In the genomic region with DNA sequence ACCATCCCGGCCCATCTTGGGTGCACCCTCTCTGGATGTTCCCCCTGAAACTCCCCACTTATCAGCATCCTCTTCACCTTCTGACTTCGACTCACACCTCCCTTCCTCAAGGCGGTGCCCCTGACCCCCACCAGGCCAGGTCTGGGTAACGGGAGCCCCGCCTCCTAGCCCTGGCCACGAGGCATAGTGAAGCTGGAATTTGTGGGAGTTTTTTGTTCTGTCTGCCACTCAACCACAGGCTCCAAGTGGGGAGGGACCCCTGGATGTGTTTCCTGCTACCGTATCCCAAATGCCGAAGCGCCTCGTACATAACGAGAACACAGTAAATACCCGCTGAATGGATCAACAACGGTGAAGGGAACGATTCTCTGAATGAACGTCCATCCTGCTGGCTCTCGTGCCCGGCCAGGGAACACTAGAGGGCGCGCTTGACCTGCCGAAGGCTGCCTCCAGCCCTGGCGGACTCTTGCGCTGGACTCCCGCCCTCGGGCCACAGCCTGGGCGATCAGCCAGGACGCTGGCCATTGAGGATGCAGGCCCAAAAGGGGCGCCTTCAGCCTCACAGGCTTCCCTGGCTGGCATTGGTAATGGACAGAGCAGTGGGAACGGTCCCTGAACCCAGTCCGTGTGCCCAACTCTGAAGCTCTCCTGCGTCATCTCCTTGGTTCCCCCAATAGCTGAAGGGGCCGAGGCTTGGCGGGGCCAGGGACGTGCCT, we compare ENCODE assay signal across 8 cellular contexts. TPM values are rescaled to one million over a fixed set of nuclear protein-coding genes. Genes with fewer than 3 reads are reported as not detected.
DNase-seq lines count a peak whose midpoint lies in the region; ATAC-seq and TF ChIP-seq lines count a peak whose summit lies in the region.

No MANE protein-coding gene starts in this region.

- H3K4me3 Mint-ChIP-seq in activated T-cell treated with anti-CD3 and anti-CD28 coated beads, Interleukin-2, amount 50 U/mL, for 4 hours: no peak overlapping the region
- H3K4me3 Mint-ChIP-seq in nephron progenitor cell: no peak overlapping the region
- peak overlapping the region in 1 of 2 donors; percentile 32 for H3K4me3 Mint-ChIP-seq in stimulated activated naive CD8-positive, alpha-beta T cell treated with anti-CD3 and anti-CD28 coated beads, Interleukin-15, amount 100 ng/mL, for 72 hours

- no peak overlapping the region for H3K27ac Mint-ChIP-seq in nephron progenitor cell
- H3K27ac Mint-ChIP-seq in stimulated activated naive CD8-positive, alpha-beta T cell treated with anti-CD3 and anti-CD28 coated beads, Interleukin-15, amount 100 ng/mL, for 72 hours: peak overlapping the region; percentile 19 to 66

- H4K20me1 ChIP-seq in PC-3 (ENCODE audit: low read length): no peaks in the 10 kb centered on the region

- DNase-seq in Daoy (ENCODE audit: low read depth) (peak; percentile 88), PC-3 (peak; percentile 85), fibroblast of the aortic adventitia (ENCODE audit: low read depth) (peak; percentile 66), nephron progenitor cell (peak; percentile 96)
- DNase-seq in activated T-cell treated with anti-CD3 and anti-CD28 coated beads, Interleukin-2, amount 50 U/mL, for 4 hours: peak; percentile 48
- DNase-seq in stimulated activated naive CD8-positive, alpha-beta T cell treated with anti-CD3 and anti-CD28 coated beads, Interleukin-15, amount 100 ng/mL, for 72 hours: peak; percentile 62

- H3K9me3 ChIP-seq in PC-3 (ENCODE audit: low read length): 0 out of 2 replicates have a peak, but pooled peaks cover 5% of the 10 kb centered on the region

- TF ChIP-seq CTCF in PC-3 (conservative IDR thresholded peaks at IDR 0.05; ENCODE audit: low read depth, low read length) (peak; percentile 98), fibroblast of the aortic adventitia (IDR thresholded peaks at IDR 0.05; ENCODE audit: insufficient read depth, low read length) (peak; percentile 79), nephron progenitor cell (IDR thresholded peaks at IDR 0.05) (peak; percentile 95)

- H3F3A ChIP-seq in PC-3 (ENCODE audit: low read length, unreplicated experiment): no peaks in the 10 kb centered on the region

- no peaks in the 10 kb centered on the region for H3K4me1 ChIP-seq in PC-3 (ENCODE audit: insufficient read depth, low read length)

- no peaks in the 10 kb centered on the region for H3K36me3 ChIP-seq in PC-3 (ENCODE audit: low read depth, low read length)

- intact Hi-C loops in PC-3 (cut with micrococcal nuclease): loop anchor here (1.0 to 5.0 kb wide), 5 partner anchors 187 to 1212 kb away; partner anchors contain the start of genes COL23A1 and ZNF354A

- no peaks in the 10 kb centered on the region for H3K79me2 ChIP-seq in PC-3 (ENCODE audit: low read length)

- peaks cover 27% of the 10 kb centered on the region for H3K27me3 ChIP-seq in PC-3 (ENCODE audit: low read length)

- H2AFZ ChIP-seq in PC-3 (ENCODE audit: low read length): peak overlapping the region; percentile 52; the same call in 1 of the 2 replicates

- H3K9ac ChIP-seq in PC-3 (ENCODE audit: low read length): no peak overlapping the region

- ATAC-seq in HG03039 (IDR thresholded peaks at IDR 0.05; ENCODE audit: unreplicated experiment) (peak; percentile 49), PC-3 (peak; percentile 94), GM18858 (IDR thresholded peaks at IDR 0.05; ENCODE audit: unreplicated experiment) (no peak)
- ATAC-seq in activated T-cell treated with anti-CD3 and anti-CD28 coated beads, Interleukin-2, amount 50 U/mL, for 4 hours: peak; percentile 70 to 73
- ATAC-seq in stimulated activated naive CD8-positive, alpha-beta T cell treated with anti-CD3 and anti-CD28 coated beads, Interleukin-15, amount 100 ng/mL, for 72 hours: peak; percentile 81

- no TSS peak for BruUV-seq in PC-3 (replicated peaks; lab: Mats Ljungman, UMichigan)

- H3K27ac ChIP-seq in PC-3 (ENCODE audit: low read length): no peak overlapping the region

- peaks cover 13% of the 10 kb centered on the region for H3K9me3 Mint-ChIP-seq in activated T-cell treated with anti-CD3 and anti-CD28 coated beads, Interleukin-2, amount 50 U/mL, for 4 hours
- H3K9me3 Mint-ChIP-seq in nephron progenitor cell: peaks cover 22% of the 10 kb centered on the region
- H3K9me3 Mint-ChIP-seq in stimulated activated naive CD8-positive, alpha-beta T cell treated with anti-CD3 and anti-CD28 coated beads, Interleukin-15, amount 100 ng/mL, for 72 hours: peaks cover 12 to 14% of the 10 kb centered on the region in 2 donors

- H3K4me3 ChIP-seq in PC-3 (ENCODE audit: low read length) (no peak overlapping the region), fibroblast of the aortic adventitia (ENCODE audit: low read depth, low read length) (no peak overlapping the region)

- H3K9me2 ChIP-seq in PC-3 (replicated peaks; ENCODE audit: low read length): no peaks in the 10 kb centered on the region

- peak overlapping the region; percentile 59 for H3K4me2 ChIP-seq in PC-3 (ENCODE audit: low read length)

- peaks cover 17% of the 10 kb centered on the region for H3K27me3 Mint-ChIP-seq in activated T-cell treated with anti-CD3 and anti-CD28 coated beads, Interleukin-2, amount 50 U/mL, for 4 hours (ENCODE audit: low read depth)
- peaks cover 25% of the 10 kb centered on the region for H3K27me3 Mint-ChIP-seq in nephron progenitor cell (ENCODE audit: low read depth, poor library complexity)
- peaks cover 18% of the 10 kb centered on the region for H3K27me3 Mint-ChIP-seq in stimulated activated naive CD8-positive, alpha-beta T cell treated with anti-CD3 and anti-CD28 coated beads, Interleukin-15, amount 100 ng/mL, for 72 hours

- peaks cover 3% of the 10 kb centered on the region for H3K4me1 Mint-ChIP-seq in activated T-cell treated with anti-CD3 and anti-CD28 coated beads, Interleukin-2, amount 50 U/mL, for 4 hours (ENCODE audit: low read depth)
- H3K4me1 Mint-ChIP-seq in nephron progenitor cell: peaks cover 36% of the 10 kb centered on the region
- peaks cover 17% of the 10 kb centered on the region for H3K4me1 Mint-ChIP-seq in stimulated activated naive CD8-positive, alpha-beta T cell treated with anti-CD3 and anti-CD28 coated beads, Interleukin-15, amount 100 ng/mL, for 72 hours

- POLR2A ChIA-PET in PC-3 (lab: Charles Lee; ENCODE audit: unreplicated experiment): no interaction called here

- H3K36me3 Mint-ChIP-seq in activated T-cell treated with anti-CD3 and anti-CD28 coated beads, Interleukin-2, amount 50 U/mL, for 4 hours (ENCODE audit: insufficient read depth): peaks cover 3% of the 10 kb centered on the region
- peaks cover 6% of the 10 kb centered on the region for H3K36me3 Mint-ChIP-seq in nephron progenitor cell (ENCODE audit: low read depth)

- CTCF ChIA-PET in PC-3 (lab: Charles Lee): no interaction called here

RNA-seq across cellular contexts. Expression of gene PHYKPL, which starts 47.3 kb away (rescaled TPM):
- total RNA-seq in Daoy (2014; rRNA removed; shearing (Covaris generic)): 12.3 and 14.1 TPM in 2 replicates
- total RNA-seq in PC-3 (2014; rRNA removed): 21.7 and 31.2 TPM in 2 replicates
- 10 to 100 TPM; 46.7 to 53.2 (median 49.7) TPM for total RNA-seq in activated T-cell treated with anti-CD3 and anti-CD28 coated beads, Interleukin-2, amount 50 U/mL, for 4 hours
- 25.0 and 27.9 TPM in 2 replicates for total RNA-seq in fibroblast of the aortic adventitia (ENCODE audit: low replicate concordance)
